ENCODE assay signal across 8 cellular contexts in the genomic region with DNA sequence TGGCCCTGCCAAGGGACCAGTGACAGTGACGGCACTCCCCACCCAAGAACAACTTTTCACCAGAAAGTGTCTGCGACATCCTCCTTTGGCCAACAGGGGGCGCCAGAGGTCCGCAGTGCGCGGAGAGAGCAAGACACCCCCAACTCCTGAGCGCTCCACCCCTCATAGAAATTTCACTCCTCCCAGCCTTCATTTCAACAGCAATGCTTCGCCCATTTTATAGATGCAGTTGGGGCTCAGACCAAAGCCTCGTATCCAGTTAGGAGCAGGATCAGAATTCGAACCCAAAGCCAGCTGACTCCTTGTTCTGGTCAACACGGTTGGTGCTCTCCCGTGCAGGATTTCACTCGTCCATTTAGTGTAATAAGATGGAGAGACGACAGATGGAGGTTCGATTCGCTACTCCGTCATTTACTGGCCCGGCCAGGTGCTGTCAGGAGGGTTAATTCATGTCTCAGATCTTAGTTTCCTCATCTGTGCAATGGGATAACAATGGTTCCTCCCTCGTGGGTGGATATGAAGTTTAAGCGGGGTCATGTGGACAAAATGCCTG. TPM values are rescaled to one million over a fixed set of nuclear protein-coding genes. Genes with fewer than 3 reads are reported as not detected.
DNase-seq lines count a peak whose midpoint lies in the region; ATAC-seq and TF ChIP-seq lines count a peak whose summit lies in the region.

No MANE protein-coding gene starts in this region.

- H3K4me3 ChIP-seq in cardiac fibroblast (replicated peaks in 1 of 2; ENCODE audit: low read depth in 2 of 2, low read length in 2 of 2) = no peak overlapping the region
- no peak overlapping the region for H3K4me3 ChIP-seq in kidney epithelial cell (ENCODE audit: low read depth, low read length)

- TF ChIP-seq CTCF in cardiac fibroblast (IDR thresholded peaks at IDR 0.05; ENCODE audit: low read depth, low read length) = peak; percentile 95
- TF ChIP-seq CTCF in kidney epithelial cell (IDR thresholded peaks at IDR 0.05; ENCODE audit: insufficient read depth, low read length, poor library complexity, severe bottlenecking) = peak; percentile 96

- H3K27me3 ChIP-seq in kidney epithelial cell (ENCODE audit: control insufficient read depth, insufficient read depth, low read length) = no peaks in the 10 kb centered on the region

- DNase-seq in 8988T (peak; percentile 54), GM19238 (ENCODE audit: insufficient read length, low spot score) (peak; percentile 65), NCI-H2227 treated with DMSO at 0.1 percent for 48 hours (lab: John Stamatoyannopoulos, UW) (peak; percentile 79), cardiac fibroblast (ENCODE audit: low read depth in 2 of 2) (peak; percentile 69 to 79), kidney epithelial cell (ENCODE audit: low read depth) (no peak)
- DNase-seq in activated CD4-positive, CD25-positive, alpha-beta regulatory T cell treated with anti-CD3 and anti-CD28 coated beads, Interleukin-2, amount 50 U/mL, for 16 hours (ENCODE audit: low read depth, low spot score) = peak; percentile 81
- peak; percentile 84 for DNase-seq in stimulated activated CD4-positive, alpha-beta T cell treated with anti-CD3 and anti-CD28 coated beads, Interleukin-1b, Interleukin-23, amount 100 ng/mL, for 48 hours

- no peaks in the 10 kb centered on the region for H3K36me3 ChIP-seq in kidney epithelial cell (ENCODE audit: control insufficient read depth, insufficient read depth, low read length)

- ATAC-seq in HG03139 (IDR thresholded peaks at IDR 0.05; ENCODE audit: unreplicated experiment) = no peak

RNA-seq across cellular contexts. Expression of gene POP5, which starts 2.4 kb away (rescaled TPM):
- total RNA-seq in kidney epithelial cell = 34.0 and 47.8 TPM in 2 replicates

RNA-seq across cellular contexts. Expression of gene RNF10, which starts 49.4 kb away (rescaled TPM):
- total RNA-seq in kidney epithelial cell = 117 and 124 TPM in 2 replicates

RNA-seq across cellular contexts. Expression of gene COQ5, which starts 54.6 kb away (rescaled TPM):
- total RNA-seq in kidney epithelial cell = 29.2 and 30.6 TPM in 2 replicates

RNA-seq across cellular contexts. Expression of gene CABP1, which starts 56.9 kb away (rescaled TPM):
- total RNA-seq in kidney epithelial cell = not detected in 2 replicates
